ENCODE assay signal across 13 cellular contexts in genomic region chr16:4696172-4696904, GRCh38. TPM values are rescaled to one million over a fixed set of nuclear protein-coding genes. Genes with fewer than 3 reads are reported as not detected.
DNase-seq lines count a peak whose midpoint lies in the region; ATAC-seq, FAIRE-seq and TF ChIP-seq lines count a peak whose summit lies in the region.
"Had no signal": no experiment of that assay in that cellular context is flagged by ENCODE, and none has a peak within 500 bp of the region (broad histone marks: within the 10 kb centered on the region; RNA-seq: fewer than 3 reads in every experiment).

No MANE protein-coding gene starts in this region.

- dilution Hi-C loops in IMR-90 (cut with HindIII; ENCODE audit: low sequenced_read_pairs, unreplicated experiment): no loop called here

- no peak overlapping the region for H3K18ac ChIP-seq in IMR-90 (ENCODE audit: low read depth, low read length)

- no peak overlapping the region for H4K91ac ChIP-seq in IMR-90 (ENCODE audit: insufficient read depth, low read depth, low read length)

- H3K14ac ChIP-seq in IMR-90 (replicated peaks; ENCODE audit: low read depth, low read length): no peak overlapping the region

- FAIRE-seq in HepG2 (lab: Jason Lieb, UNC): no peak

- peaks cover 8% of the 10 kb centered on the region; the same call in 1 of the 2 replicates for H3K9me1 ChIP-seq in IMR-90 (ENCODE audit: insufficient read depth, low read length)

- no peak overlapping the region for H4K5ac ChIP-seq in IMR-90 (ENCODE audit: low read depth, low read length)

- H2AK5ac ChIP-seq in IMR-90 (ENCODE audit: low read depth, low read length): no peak overlapping the region

- ATAC-seq in IMR-90 (ENCODE audit: low read depth): no peak
- no peak for ATAC-seq in HepG2
- no peak for ATAC-seq in HG02884 (IDR thresholded peaks at IDR 0.05; ENCODE audit: unreplicated experiment)
- ATAC-seq in GM18505 (IDR thresholded peaks at IDR 0.05; ENCODE audit: unreplicated experiment): no peak
- no peak for ATAC-seq in HG02678 (IDR thresholded peaks at IDR 0.05; ENCODE audit: unreplicated experiment)

- H3K4ac ChIP-seq in IMR-90 (ENCODE audit: low read depth, low read length): no peak overlapping the region

- no peak for DNase-seq in IMR-90
- DNase-seq in epidermal melanocyte (ENCODE audit: insufficient read length, low spot score): peak; percentile 13
- DNase-seq in HepG2 (ENCODE audit: low spot score): no peak
- no peak for DNase-seq in stomach
- DNase-seq: DMS79 treated with DMSO at 0.1 percent for 48 hours, KG1, NCI-H187, NCI-H748 treated with DMSO at 0.1 percent for 48 hours, SHP77 treated with DMSO at 0.1 percent for 48 hours had no signal

- peaks cover 3% of the 10 kb centered on the region for H3K79me2 ChIP-seq in HepG2 (ENCODE audit: insufficient read depth, low read length)

- H4K8ac ChIP-seq in IMR-90 (ENCODE audit: low read depth in 2 of 2, low read length in 2 of 2): no peak overlapping the region

- no peak for TF ChIP-seq RAD21 in IMR-90 (IDR thresholded peaks at IDR 0.05; ENCODE audit: low read length)
- no peak for TF ChIP-seq RAD21 in HepG2 (CRISPR knock-in tag; IDR thresholded peaks at IDR 0.05)

- no peak overlapping the region for H3K9ac ChIP-seq in IMR-90 (ENCODE audit: low read depth, low read length)
- no peak overlapping the region for H3K9ac ChIP-seq in HepG2 (ENCODE audit: insufficient read depth, low read depth, low read length)

- no peaks in the 10 kb centered on the region for H3K9me3 ChIP-seq in IMR-90 (ENCODE audit: control insufficient read depth, insufficient read depth, low read length)
- no peaks in the 10 kb centered on the region for H3K9me3 ChIP-seq in HepG2 (ENCODE audit: low read length)
- no peaks in the 10 kb centered on the region for H3K9me3 ChIP-seq in stomach

- no peak overlapping the region for H2BK20ac ChIP-seq in IMR-90 (ENCODE audit: low read depth, low read length)

- no peak overlapping the region for H3K56ac ChIP-seq in IMR-90 (ENCODE audit: extremely low read depth, insufficient read depth, low read length)

- H3K4me3 ChIP-seq in IMR-90 (ENCODE audit: insufficient read depth, low read depth, low read length) (no peak overlapping the region), HepG2 (replicated peaks in 1 of 3; ENCODE audit: insufficient read depth in 1 of 3, low read depth in 2 of 3, low read length in 3 of 3) (no peak overlapping the region), stomach (no peak overlapping the region)

- TF ChIP-seq POLR2A in IMR-90 (IDR thresholded peaks at IDR 0.05; ENCODE audit: low read depth, low read length) (no peak), HepG2 (IDR thresholded peaks at IDR 0.05; ENCODE audit: insufficient read depth in 1 of 2, low read depth in 2 of 2, low read length in 2 of 2) (no peak; a peak in 3 of 4 replicates), stomach (IDR thresholded peaks at IDR 0.05) (no peak), GM18505 (IDR thresholded peaks at IDR 0.05; ENCODE audit: borderline replicate concordance, extremely low read depth, insufficient read depth, insufficient read length) (no peak)

- peaks cover 0 to 26% of the 10 kb centered on the region in 2 experiments; a peak in 3 of 4 replicates for H3K79me1 ChIP-seq in IMR-90 (ENCODE audit: low read depth in 1 of 2, low read length in 2 of 2)

- H3K27ac ChIP-seq in 22Rv1 (peak overlapping the region; percentile 95), IMR-90 (ENCODE audit: insufficient read depth, low read length) (no peak overlapping the region), HepG2 (ENCODE audit: extremely low read length, insufficient read depth, low read length) (no peak overlapping the region), stomach (peak overlapping the region in 2 of 5 donors; percentile 85 to 92)

- TF ChIP-seq EP300 in HepG2 (IDR thresholded peaks at IDR 0.05; ENCODE audit: low read depth in 2 of 2, low read length in 2 of 2): no peak
- TF ChIP-seq EP300 in HepG2 (CRISPR knock-in tag; IDR thresholded peaks at IDR 0.05; ENCODE audit: borderline replicate concordance): no peak
- TF ChIP-seq EP300 in stomach (IDR thresholded peaks at IDR 0.05): no peak

- H2AFZ ChIP-seq in IMR-90 (replicated peaks; ENCODE audit: low read length, poor library complexity) (no peak overlapping the region), HepG2 (ENCODE audit: low read length) (no peak overlapping the region)

- peaks cover 7% of the 10 kb centered on the region for H3K4me1 ChIP-seq in IMR-90 (ENCODE audit: control insufficient read depth, insufficient read depth, low read length)
- H3K4me1 ChIP-seq in HepG2 (ENCODE audit: insufficient read depth, low read length): peaks cover 38% of the 10 kb centered on the region
- H3K4me1 ChIP-seq in stomach: peaks cover 25 to 58% (median 48%) of the 10 kb centered on the region in 4 donors

- 68% methylated on average over 11 of the region's 19 CpGs; no CpG with 5 or more reads in 1 of the 2 experiments for WGBS in IMR-90 (ENCODE audit: extremely low coverage in 2 of 2, insufficient read length in 1 of 2), 2 experiments
- WGBS in HepG2 (ENCODE audit: low lambda C conversion rate): 93% methylated on average over 11 of the region's 19 CpGs
- WGBS in stomach, 5 donors: 41 to 60% (median 52%) methylated on average over 12 to 19 of the region's 19 CpGs

- H3K23ac ChIP-seq in IMR-90 (ENCODE audit: low read depth, low read length): no peak overlapping the region

- TF ChIP-seq CTCF in 22Rv1 (IDR thresholded peaks at IDR 0.05) (no peak), IMR-90 (conservative IDR thresholded peaks at IDR 0.05; ENCODE audit: low read depth, low read length) (no peak), HepG2 (CRISPR knock-in tag; IDR thresholded peaks at IDR 0.05) (no peak), stomach (IDR thresholded peaks at IDR 0.05) (no peak)

- POLR2A ChIA-PET in IMR-90 (lab: Charles Lee; ENCODE audit: unreplicated experiment) (no interaction called here), HepG2 (lab: Yijun Ruan, JAX) (interaction anchor here (1.3 to 1.7 kb wide), 2 partner anchors 38 to 80 kb away, joined by 3 to 6 read pairs; partner anchors contain the start of genes ANKS3 and DNAAF8)

- H3K4me2 ChIP-seq in IMR-90 (ENCODE audit: low read depth, low read length) (no peak overlapping the region), HepG2 (ENCODE audit: low read depth, low read length) (no peak overlapping the region)

- in situ Hi-C loops in IMR-90 (cut with MboI; ENCODE audit: low sequenced_read_pairs) (no loop called here), HepG2 (cut with HindIII; ENCODE audit: extremely low pct_ligation_motif_present, low pct_unique_long_range_greater_than_20kb) (no loop called here)

- no peak overlapping the region for H2BK5ac ChIP-seq in IMR-90 (ENCODE audit: low read depth, low read length, poor library complexity, severe bottlenecking)

- peak overlapping the region; percentile 43 for H2AK9ac ChIP-seq in IMR-90 (replicated peaks; ENCODE audit: low read depth, low read length, poor library complexity)

- no peak overlapping the region for H2BK120ac ChIP-seq in IMR-90 (ENCODE audit: low read depth, low read length)

- H3K36me3 ChIP-seq in IMR-90 (ENCODE audit: control insufficient read depth, insufficient read depth, low read length) (peaks cover 55% of the 10 kb centered on the region), HepG2 (replicated peaks in 1 of 2; ENCODE audit: control insufficient read depth in 1 of 2, insufficient read depth in 2 of 2, low read length in 2 of 2) (peaks cover 23 to 45% of the 10 kb centered on the region in 2 experiments), stomach (peaks cover 53 to 67% (median 66%) of the 10 kb centered on the region in 4 donors)

- BruUV-seq in IMR-90 (replicated peaks; lab: Mats Ljungman, UMichigan) (no TSS peak), HepG2 (replicated peaks; lab: Mats Ljungman, UMichigan) (no TSS peak)

- CTCF ChIA-PET in IMR-90 (lab: Yijun Ruan, JAX): interaction anchor here (1.4 kb wide), 1 partner anchor 10 kb away, joined by 3 read pairs; no protein-coding TSS in a partner anchor
- CTCF ChIA-PET in HepG2 (lab: Yijun Ruan, JAX; ENCODE audit: low intra/inter-chr PET ratio, low total read pairs): no interaction called here

- no peaks in the 10 kb centered on the region for H3K27me3 ChIP-seq in IMR-90 (ENCODE audit: control insufficient read depth, insufficient read depth, low read length)
- H3K27me3 ChIP-seq in HepG2 (ENCODE audit: control insufficient read depth in 1 of 2, insufficient read depth in 2 of 2, low read length in 2 of 2): no peaks in the 10 kb centered on the region
- H3K27me3 ChIP-seq in stomach: no peaks in the 10 kb centered on the region

- intact Hi-C loops in IMR-90 (cut with micrococcal nuclease) (no loop called here), HepG2 (cut with micrococcal nuclease; ENCODE audit: unreplicated experiment) (no loop called here), stomach (cut with DNase I; ENCODE audit: low total_unique reads) (no loop called here)

- H4K20me1 ChIP-seq in IMR-90 (ENCODE audit: insufficient read depth, low read length): peaks cover 20% of the 10 kb centered on the region
- H4K20me1 ChIP-seq in HepG2 (ENCODE audit: insufficient read depth, low read length): no peaks in the 10 kb centered on the region

- H2BK15ac ChIP-seq in IMR-90 (ENCODE audit: low read depth, low read length): no peak overlapping the region

RNA-seq across cellular contexts. Expression of gene NUDT16L1, which starts 3.0 kb away (rescaled TPM):
- total RNA-seq in IMR-90 (2012; rRNA removed): 22.9 and 28.3 TPM in 2 replicates
- 44.3 and 63.8 TPM in 2 replicates for polyA plus RNA-seq in IMR-90 (2012; rRNA removed)
- 55.5 and 62.4 TPM in 2 replicates for polyA plus RNA-seq in IMR-90 (2012; cell fraction: cytosol; rRNA removed)
- 25.7 and 61.5 TPM in 2 replicates for polyA plus RNA-seq in IMR-90 (2012; cell fraction: nucleus; rRNA removed; ENCODE audit: low replicate concordance)
- total RNA-seq in HepG2 (2016; rRNA removed; fragmentation: Illumina TruSeq; extraction: Trizol): 40.5 and 41.0 TPM in 2 replicates
- 10.3 and 11.1 TPM in 2 replicates for total RNA-seq in HepG2 (2016; cell fraction: cytosol; rRNA removed; fragmentation: Illumina TruSeq; extraction: Trizol; ENCODE audit: low read depth)
- 42.6 and 42.7 TPM in 2 replicates for total RNA-seq in HepG2 (2016; cell fraction: insoluble cytoplasmic fraction; rRNA removed; fragmentation: Illumina TruSeq; extraction: Trizol)
- total RNA-seq in HepG2 (2016; cell fraction: membrane; rRNA removed; fragmentation: Illumina TruSeq; extraction: Trizol): 18.6 and 20.4 TPM in 2 replicates
- total RNA-seq in HepG2 (2016; cell fraction: nucleus; rRNA removed; fragmentation: Illumina TruSeq; extraction: Trizol): 16.9 and 17.3 TPM in 2 replicates
- 28.0 and 28.9 TPM in 2 replicates for polyA plus RNA-seq in HepG2 (2011; rRNA removed)
- polyA plus RNA-seq in HepG2 (2011; cell fraction: cytosol; rRNA removed): 27.9 and 47.5 TPM in 2 replicates
- polyA plus RNA-seq in HepG2 (2011; cell fraction: nucleus; rRNA removed): 33.3 and 34.9 TPM in 2 replicates
- polyA plus RNA-seq in HepG2 (2012): 17.6 and 17.9 TPM in 2 replicates
- 13.1 and 13.9 TPM in 2 replicates for polyA plus RNA-seq in HepG2 (2016; cell fraction: cytosol; fragmentation: Illumina TruSeq; extraction: Trizol; ENCODE audit: low read depth)
- polyA plus RNA-seq in HepG2 (2016; cell fraction: insoluble cytoplasmic fraction; fragmentation: Illumina TruSeq; extraction: Trizol; ENCODE audit: low read depth): 49.7 and 50.3 TPM in 2 replicates
- 15.2 and 17.7 TPM in 2 replicates for polyA plus RNA-seq in HepG2 (2016; cell fraction: membrane; fragmentation: Illumina TruSeq; extraction: Trizol; ENCODE audit: low read depth)
- polyA plus RNA-seq in HepG2 (2016; cell fraction: nucleus; fragmentation: Illumina TruSeq; extraction: Trizol; ENCODE audit: insufficient read depth, low read depth): 32.3 and 35.4 TPM in 2 replicates
- polyA minus RNA-seq in HepG2 (2011; rRNA and poly(A)+ RNA removed; ENCODE audit: low replicate concordance): 14.3 and 41.1 TPM in 2 replicates
- polyA minus RNA-seq in HepG2 (2011; cell fraction: cytosol; rRNA and poly(A)+ RNA removed): 8.9 and 10.9 TPM in 2 replicates
- polyA minus RNA-seq in HepG2 (2011; cell fraction: nucleus; rRNA and poly(A)+ RNA removed): 10.6 and 11.6 TPM in 2 replicates
- 10 to 100 TPM in 4 of 5 donors, 1 to 10 TPM in 1; 3.5 to 48.2 (median 44.2) TPM for total RNA-seq in stomach
- polyA plus RNA-seq in stomach: 10 to 100 TPM; 31.9 to 37.2 (median 33.3) TPM

RNA-seq across cellular contexts. Expression of gene ANKS3, which starts 37.7 kb away (rescaled TPM):
- total RNA-seq in IMR-90 (2012; rRNA removed) (22.2 and 24.4 TPM in 2 replicates), HepG2 (2016; rRNA removed; fragmentation: Illumina TruSeq; extraction: Trizol) (6.6 and 15.9 TPM in 2 replicates), stomach (100 to 1,000 TPM in 1 of 5 donors, 10 to 100 TPM in 4; 11.6 to 183 (median 33.5) TPM)
- polyA plus RNA-seq in IMR-90 (2012; rRNA removed) (23.7 and 25.0 TPM in 2 replicates), HepG2 (2011; rRNA removed) (11.4 and 14.4 TPM in 2 replicates), stomach (10 to 100 TPM; 16.2 to 25.0 (median 24.3) TPM)
- polyA plus RNA-seq in IMR-90 (2012; cell fraction: cytosol; rRNA removed): 15.1 and 18.0 TPM in 2 replicates
- 91.7 and 149 TPM in 2 replicates for polyA plus RNA-seq in IMR-90 (2012; cell fraction: nucleus; rRNA removed; ENCODE audit: low replicate concordance)
- total RNA-seq in HepG2 (2016; cell fraction: cytosol; rRNA removed; fragmentation: Illumina TruSeq; extraction: Trizol; ENCODE audit: low read depth): 34.4 and 34.9 TPM in 2 replicates
- 6.2 and 13.8 TPM in 2 replicates for total RNA-seq in HepG2 (2016; cell fraction: insoluble cytoplasmic fraction; rRNA removed; fragmentation: Illumina TruSeq; extraction: Trizol)
- total RNA-seq in HepG2 (2016; cell fraction: membrane; rRNA removed; fragmentation: Illumina TruSeq; extraction: Trizol): 29.2 and 30.9 TPM in 2 replicates
- total RNA-seq in HepG2 (2016; cell fraction: nucleus; rRNA removed; fragmentation: Illumina TruSeq; extraction: Trizol): 17.3 and 17.4 TPM in 2 replicates
- 5.8 and 7.5 TPM in 2 replicates for polyA plus RNA-seq in HepG2 (2011; cell fraction: cytosol; rRNA removed)
- 58.0 and 68.7 TPM in 2 replicates for polyA plus RNA-seq in HepG2 (2011; cell fraction: nucleus; rRNA removed)
- polyA plus RNA-seq in HepG2 (2012): 6.3 and 7.6 TPM in 2 replicates
- 2.4 and 2.5 TPM in 2 replicates for polyA plus RNA-seq in HepG2 (2016; cell fraction: cytosol; fragmentation: Illumina TruSeq; extraction: Trizol; ENCODE audit: low read depth)
- 3.9 and 5.0 TPM in 2 replicates for polyA plus RNA-seq in HepG2 (2016; cell fraction: insoluble cytoplasmic fraction; fragmentation: Illumina TruSeq; extraction: Trizol; ENCODE audit: low read depth)
- polyA plus RNA-seq in HepG2 (2016; cell fraction: membrane; fragmentation: Illumina TruSeq; extraction: Trizol; ENCODE audit: low read depth): 3.0 and 4.2 TPM in 2 replicates
- 32.9 and 37.2 TPM in 2 replicates for polyA plus RNA-seq in HepG2 (2016; cell fraction: nucleus; fragmentation: Illumina TruSeq; extraction: Trizol; ENCODE audit: insufficient read depth, low read depth)
- 23.8 and 32.8 TPM in 2 replicates for polyA minus RNA-seq in HepG2 (2011; rRNA and poly(A)+ RNA removed; ENCODE audit: low replicate concordance)
- 3.9 and 4.8 TPM in 2 replicates for polyA minus RNA-seq in HepG2 (2011; cell fraction: cytosol; rRNA and poly(A)+ RNA removed)
- polyA minus RNA-seq in HepG2 (2011; cell fraction: nucleus; rRNA and poly(A)+ RNA removed): 25.6 and 28.0 TPM in 2 replicates

RNA-seq across cellular contexts. Expression of gene DNAAF8, which starts 38.0 kb away (rescaled TPM):
- 0.54 and 0.56 TPM in 2 replicates for total RNA-seq in IMR-90 (2012; rRNA removed)
- polyA plus RNA-seq in IMR-90 (2012; rRNA removed): 1.7 TPM in 2 replicates
- 0.68 and 1.1 TPM in 2 replicates for polyA plus RNA-seq in IMR-90 (2012; cell fraction: cytosol; rRNA removed)
- polyA plus RNA-seq in IMR-90 (2012; cell fraction: nucleus; rRNA removed; ENCODE audit: low replicate concordance): 0.99 and 1.6 TPM in 2 replicates
- total RNA-seq in HepG2 (2016; rRNA removed; fragmentation: Illumina TruSeq; extraction: Trizol): 0.38 and 0.44 TPM in 2 replicates
- total RNA-seq in HepG2 (2016; cell fraction: cytosol; rRNA removed; fragmentation: Illumina TruSeq; extraction: Trizol; ENCODE audit: low read depth): 0.44 and 0.81 TPM in 2 replicates
- 0.15 TPM in 1 of 2 replicates, not detected in the other for total RNA-seq in HepG2 (2016; cell fraction: insoluble cytoplasmic fraction; rRNA removed; fragmentation: Illumina TruSeq; extraction: Trizol)
- total RNA-seq in HepG2 (2016; cell fraction: membrane; rRNA removed; fragmentation: Illumina TruSeq; extraction: Trizol): 0.14 and 0.65 TPM in 2 replicates
- 0.31 TPM in 1 of 2 replicates, not detected in the other for total RNA-seq in HepG2 (2016; cell fraction: nucleus; rRNA removed; fragmentation: Illumina TruSeq; extraction: Trizol)
- 0.27 TPM in 1 of 2 replicates, not detected in the other for polyA plus RNA-seq in HepG2 (2011; rRNA removed)
- 0.03 and 0.16 TPM in 2 replicates for polyA plus RNA-seq in HepG2 (2011; cell fraction: cytosol; rRNA removed)
- polyA plus RNA-seq in HepG2 (2011; cell fraction: nucleus; rRNA removed): not detected in 2 replicates
- polyA plus RNA-seq in HepG2 (2012): 0.12 and 0.21 TPM in 2 replicates
- 0.15 and 0.24 TPM in 2 replicates for polyA plus RNA-seq in HepG2 (2016; cell fraction: cytosol; fragmentation: Illumina TruSeq; extraction: Trizol; ENCODE audit: low read depth)
- polyA plus RNA-seq in HepG2 (2016; cell fraction: insoluble cytoplasmic fraction; fragmentation: Illumina TruSeq; extraction: Trizol; ENCODE audit: low read depth): 0.34 and 0.57 TPM in 2 replicates
- polyA plus RNA-seq in HepG2 (2016; cell fraction: membrane; fragmentation: Illumina TruSeq; extraction: Trizol; ENCODE audit: low read depth): 0.17 and 0.40 TPM in 2 replicates
- not detected in 2 replicates for polyA plus RNA-seq in HepG2 (2016; cell fraction: nucleus; fragmentation: Illumina TruSeq; extraction: Trizol; ENCODE audit: insufficient read depth, low read depth)
- polyA minus RNA-seq in HepG2 (2011; rRNA and poly(A)+ RNA removed; ENCODE audit: low replicate concordance): 0.70 TPM in 1 of 2 replicates, not detected in the other
- polyA minus RNA-seq in HepG2 (2011; cell fraction: cytosol; rRNA and poly(A)+ RNA removed): not detected in 2 replicates
- polyA minus RNA-seq in HepG2 (2011; cell fraction: nucleus; rRNA and poly(A)+ RNA removed): 0.50 TPM in 1 of 2 replicates, not detected in the other
- total RNA-seq in stomach: 1 to 10 TPM in 1 of 5 donors, not detected in 4; 1.8 TPM
- polyA plus RNA-seq in stomach: 1 to 10 TPM in 1 of 3 donors, under 1 TPM in 1, not detected in 1; 0.68 to 1.2 TPM
